13 cellular contexts compared by ENCODE assay signal in genomic region chr5:160462167-160462566, GRCh38. TPM values are rescaled to one million over a fixed set of nuclear protein-coding genes. Genes with fewer than 3 reads are reported as not detected.
DNase-seq lines count a peak whose midpoint lies in the region; ATAC-seq and TF ChIP-seq lines count a peak whose summit lies in the region.
"Had no signal": no experiment of that assay in that cellular context is flagged by ENCODE, and none has a peak within 500 bp of the region (broad histone marks: within the 10 kb centered on the region; RNA-seq: fewer than 3 reads in every experiment).

No MANE protein-coding gene starts in this region.

- no peaks in the 10 kb centered on the region for H3K36me3 Mint-ChIP-seq in HFFc6 (ENCODE audit: low read depth)
- no peaks in the 10 kb centered on the region for H3K36me3 Mint-ChIP-seq in CD8-positive, alpha-beta memory T cell
- H3K36me3 Mint-ChIP-seq: naive thymus-derived CD8-positive, alpha-beta T cell had no signal

- peaks cover 57% of the 10 kb centered on the region for H3K4me1 Mint-ChIP-seq in HFFc6 (ENCODE audit: low read depth)
- peaks cover 18 to 34% (median 33%) of the 10 kb centered on the region in 3 donors for H3K4me1 Mint-ChIP-seq in CD8-positive, alpha-beta memory T cell

- POLR2A ChIA-PET in CD8-positive, alpha-beta memory T cell (lab: Charles Lee) = no interaction called here

- H4K20me1 ChIP-seq in BLaER1 = no peaks in the 10 kb centered on the region

- H3K36me3 ChIP-seq in BLaER1 (no peaks in the 10 kb centered on the region), colonic mucosa (no peaks in the 10 kb centered on the region)
- H3K36me3 ChIP-seq in CD8-positive, alpha-beta memory T cell (ENCODE audit: insufficient read depth, low read length) = no peaks in the 10 kb centered on the region
- H3K36me3 ChIP-seq: SJCRH30, upper lobe of right lung had no signal

- ATAC-seq in GM18861 (IDR thresholded peaks at IDR 0.05; ENCODE audit: unreplicated experiment) = peak; percentile 36
- ATAC-seq in HG02588 (IDR thresholded peaks at IDR 0.05; ENCODE audit: unreplicated experiment) = peak; percentile 41
- peak; percentile 27 for ATAC-seq in HG03469 (IDR thresholded peaks at IDR 0.05; ENCODE audit: unreplicated experiment)
- ATAC-seq: naive thymus-derived CD8-positive, alpha-beta T cell; upper lobe of right lung had no signal

- no peak overlapping the region for H3K4me3 ChIP-seq in BLaER1
- no peak overlapping the region for H3K4me3 ChIP-seq in colonic mucosa
- no peak overlapping the region for H3K4me3 ChIP-seq in CD8-positive, alpha-beta memory T cell (ENCODE audit: low read length)
- H3K4me3 ChIP-seq: SJCRH30, upper lobe of right lung had no signal

- no peak overlapping the region for H3K27ac Mint-ChIP-seq in HFFc6
- H3K27ac Mint-ChIP-seq in CD8-positive, alpha-beta memory T cell = peak overlapping the region in 2 of 8 donors; percentile 6 to 74

- H3K9me3 ChIP-seq in BLaER1 = peaks cover 16% of the 10 kb centered on the region
- no peaks in the 10 kb centered on the region for H3K9me3 ChIP-seq in colonic mucosa
- no peaks in the 10 kb centered on the region for H3K9me3 ChIP-seq in CD8-positive, alpha-beta memory T cell (ENCODE audit: low read length)
- H3K9me3 ChIP-seq: SJCRH30, upper lobe of right lung had no signal

- peaks cover 59% of the 10 kb centered on the region for H3K4me1 ChIP-seq in BLaER1
- peaks cover 3% of the 10 kb centered on the region for H3K4me1 ChIP-seq in colonic mucosa
- H3K4me1 ChIP-seq in CD8-positive, alpha-beta memory T cell (ENCODE audit: insufficient read depth, low read length) = peaks cover 8% of the 10 kb centered on the region

- peaks cover 5% of the 10 kb centered on the region; the same call in 1 of the 2 replicates for H3K27me3 Mint-ChIP-seq in HFFc6 (ENCODE audit: insufficient read depth)
- H3K27me3 Mint-ChIP-seq in CD8-positive, alpha-beta memory T cell = peaks cover 0 to 8% of the 10 kb centered on the region in 2 donors

- H3K27me3 ChIP-seq in BLaER1 (no peaks in the 10 kb centered on the region), colonic mucosa (no peaks in the 10 kb centered on the region)
- H3K27me3 ChIP-seq in CD8-positive, alpha-beta memory T cell (ENCODE audit: insufficient read depth, low read length, poor library complexity, severe bottlenecking) = no peaks in the 10 kb centered on the region
- H3K27me3 ChIP-seq: upper lobe of right lung had no signal

- H3K4me2 ChIP-seq in BLaER1 = peak overlapping the region; percentile 91

- CTCF ChIA-PET in CD8-positive, alpha-beta memory T cell (lab: Charles Lee) = interaction anchor here (7.1 kb wide), 1 partner anchor 22 kb away, joined by 64 read pairs; no protein-coding TSS in a partner anchor

- intact Hi-C loops in colonic mucosa (cut with DNase I) = no loop called here

- H3K9ac ChIP-seq in BLaER1 = no peak overlapping the region
- no peak overlapping the region for H3K9ac ChIP-seq in colonic mucosa (ENCODE audit: low read depth in 2 of 2, low read length in 2 of 2)

- no peaks in the 10 kb centered on the region for H3K9me3 Mint-ChIP-seq in HFFc6
- H3K9me3 Mint-ChIP-seq in CD8-positive, alpha-beta memory T cell = peaks cover 0 to 2% (median 0%) of the 10 kb centered on the region in 5 donors
- H3K9me3 Mint-ChIP-seq: naive thymus-derived CD8-positive, alpha-beta T cell had no signal

- DNase-seq in colonic mucosa (no peak), HFFc6 (no peak), germinal center (ENCODE audit: low spot score) (no peak)
- DNase-seq in CD8-positive, alpha-beta memory T cell = no peak
- DNase-seq: MM.1S; naive thymus-derived CD8-positive, alpha-beta T cell; SJCRH30; stimulated activated CD8-positive, alpha-beta memory T cell treated with anti-CD3 and anti-CD28 coated beads, Interleukin-4, amount 100 ng/mL, for 48 hours; upper lobe of right lung had no signal

- H3K4me3 Mint-ChIP-seq in HFFc6 = no peak overlapping the region
- no peak overlapping the region for H3K4me3 Mint-ChIP-seq in CD8-positive, alpha-beta memory T cell
- H3K4me3 Mint-ChIP-seq: naive thymus-derived CD8-positive, alpha-beta T cell had no signal

- TF ChIP-seq CTCF in colonic mucosa (IDR thresholded peaks at IDR 0.05) (no peak), HFFc6 (IDR thresholded peaks at IDR 0.05) (no peak)

- H3K27ac ChIP-seq in BLaER1 = peak overlapping the region; percentile 48
- no peak overlapping the region for H3K27ac ChIP-seq in colonic mucosa
- no peak overlapping the region for H3K27ac ChIP-seq in CD8-positive, alpha-beta memory T cell (ENCODE audit: low read depth, low read length)
- H3K27ac ChIP-seq: SJCRH30, upper lobe of right lung had no signal

RNA-seq across cellular contexts. Expression of gene PTTG1, which starts 40.5 kb away (rescaled TPM):
- 100 to 1,000 TPM in 1 of 2 donors, 10 to 100 TPM in 1; 37.0 to 104 TPM for total RNA-seq in colonic mucosa
- 100 to 1,000 TPM in 5 of 6 experiments, 10 to 100 TPM in 1; 83.4 to 213 (median 194) TPM for total RNA-seq in HFFc6 (2021; fragmentation: NEBNext Ultra II Directional; extraction: Animal tissue kit (Norgen Biotek cat#: 25700))
- total RNA-seq in CD8-positive, alpha-beta memory T cell = 10 to 100 TPM; 79.8 to 82.2 TPM
- polyA plus RNA-seq in CD8-positive, alpha-beta memory T cell = 40.2 TPM

RNA-seq across cellular contexts. Expression of gene SLU7, which starts 43.3 kb away (rescaled TPM):
- 10 to 100 TPM; 31.5 to 48.8 TPM for total RNA-seq in colonic mucosa
- 10 to 100 TPM; 32.1 to 47.3 (median 42.1) TPM for total RNA-seq in HFFc6 (2021; fragmentation: NEBNext Ultra II Directional; extraction: Animal tissue kit (Norgen Biotek cat#: 25700))
- total RNA-seq in CD8-positive, alpha-beta memory T cell = 10 to 100 TPM; 48.3 to 55.7 TPM
- polyA plus RNA-seq in CD8-positive, alpha-beta memory T cell = 94.1 TPM
